In the genomic region with DNA sequence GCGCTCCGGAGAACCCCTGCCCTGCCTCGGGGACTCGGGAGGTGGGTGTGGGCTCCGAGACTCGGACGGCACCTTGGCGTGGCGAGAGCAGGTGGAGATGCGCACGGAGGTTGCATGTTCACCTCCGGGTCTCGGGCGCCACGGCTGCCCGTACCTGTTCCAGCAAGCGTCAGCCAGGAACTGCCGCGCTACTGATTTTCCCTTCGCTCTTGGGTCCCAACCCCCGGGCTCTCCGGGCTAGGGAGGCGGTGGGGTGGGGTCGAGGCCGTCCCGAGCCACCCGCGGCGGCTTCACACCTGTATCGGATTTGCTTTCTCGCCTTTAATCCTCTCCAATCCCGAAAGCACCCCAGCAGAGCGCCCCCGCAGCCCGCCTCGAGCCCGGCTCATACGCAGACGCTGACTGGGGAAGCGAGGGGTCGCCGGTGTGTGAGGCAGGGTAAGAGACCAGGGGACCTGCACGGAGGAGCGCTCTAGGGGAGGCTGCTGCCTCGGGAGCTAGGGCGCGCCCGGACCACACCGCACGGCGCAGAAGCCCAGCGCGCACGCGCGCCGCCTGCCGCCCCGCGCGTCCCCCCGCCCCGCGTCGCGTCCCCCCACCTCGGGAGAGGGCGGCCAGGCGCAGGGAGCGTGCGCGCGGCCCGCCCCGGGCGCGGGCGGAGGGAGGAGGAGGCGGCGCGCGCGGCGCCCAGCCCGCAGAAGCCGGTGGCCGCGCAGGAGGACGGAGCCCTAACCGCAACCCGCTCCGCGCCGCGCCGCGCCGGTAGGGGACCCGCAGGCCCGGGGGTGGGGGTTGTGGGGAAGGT, we compare ENCODE assay signal across 8 cellular contexts. TPM values are rescaled to one million over a fixed set of nuclear protein-coding genes. Genes with fewer than 3 reads are reported as not detected.
DNase-seq lines count a peak whose midpoint lies in the region; ATAC-seq and TF ChIP-seq lines count a peak whose summit lies in the region.

A gene with protein sequence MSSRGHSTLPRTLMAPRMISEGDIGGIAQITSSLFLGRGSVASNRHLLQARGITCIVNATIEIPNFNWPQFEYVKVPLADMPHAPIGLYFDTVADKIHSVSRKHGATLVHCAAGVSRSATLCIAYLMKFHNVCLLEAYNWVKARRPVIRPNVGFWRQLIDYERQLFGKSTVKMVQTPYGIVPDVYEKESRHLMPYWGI (plus strand): TSS at position 695 of the 805 bp plus-strand sequence. CDS start 22,382 bp downstream, outside the sequence.

- peaks cover 26% of the 10 kb centered on the region for H3K4me1 ChIP-seq in hepatocyte (ENCODE audit: insufficient read depth)

- no peaks in the 10 kb centered on the region for H3K9me2 ChIP-seq in hepatocyte (replicated peaks; ENCODE audit: insufficient read depth)

- no peaks in the 10 kb centered on the region for H3K9me3 ChIP-seq in hepatocyte (ENCODE audit: low read depth)

- WGBS in hepatocyte (ENCODE audit: low lambda C conversion rate, missing lambda C conversion rate) = under 1% methylated on average over 48 of the region's 100 CpGs

- peak within 1 kb of the TSS; percentile 87 for H3K27ac ChIP-seq in hepatocyte

- in situ Hi-C loops in astrocyte of the cerebellum (cut with HindIII; ENCODE audit: low sequenced_read_pairs) = no loop called here

- DNase-seq in NCI-H1436 (lab: John Stamatoyannopoulos, UW) (peak; percentile 91), T1000 (lab: John Stamatoyannopoulos, UW) (peak; percentile 47), astrocyte of the cerebellum (ENCODE audit: low read depth) (no peak), hepatocyte (ENCODE audit: low spot score) (peak; percentile 95), retinal pigment epithelial cell (ENCODE audit: low read depth) (no peak), OCI-M2 (lab: John Stamatoyannopoulos, UW; ENCODE audit: unreplicated experiment) (no peak)

- H3K4me3 ChIP-seq in astrocyte of the cerebellum (ENCODE audit: low read depth, low read length) (peak within 1 kb of the TSS; percentile 78), hepatocyte (peak within 1 kb of the TSS; percentile 79), retinal pigment epithelial cell (ENCODE audit: low read length) (peak within 1 kb of the TSS; percentile 76)

- peak within 1 kb of the TSS; percentile 92 for H2AFZ ChIP-seq in hepatocyte

- no peaks in the 10 kb centered on the region for H3K36me3 ChIP-seq in hepatocyte (replicated peaks; ENCODE audit: insufficient read depth, low read depth)

- H4K20me1 ChIP-seq in hepatocyte (ENCODE audit: insufficient read depth, poor library complexity, severe bottlenecking) = no peaks in the 10 kb centered on the region

- TF ChIP-seq CTCF in GM12872 (IDR thresholded peaks at IDR 0.05; ENCODE audit: insufficient read depth, low read depth, low read length) = peak; percentile 15; the same call in 1 of the 3 replicates
- no peak for TF ChIP-seq CTCF in astrocyte of the cerebellum (IDR thresholded peaks at IDR 0.05; ENCODE audit: low read depth, low read length, missing control alignments)
- peak; percentile 10 for TF ChIP-seq CTCF in hepatocyte (IDR thresholded peaks at IDR 0.05; ENCODE audit: poor library complexity)
- no peak for TF ChIP-seq CTCF in retinal pigment epithelial cell (conservative IDR thresholded peaks at IDR 0.05; ENCODE audit: low read depth, low read length)

- peaks cover 32% of the 10 kb centered on the region for H3K79me2 ChIP-seq in hepatocyte

- peak within 1 kb of the TSS; percentile 99 for H3K4me2 ChIP-seq in hepatocyte

- ATAC-seq in HG02588 (IDR thresholded peaks at IDR 0.05; ENCODE audit: unreplicated experiment) = peak; percentile 61

- no peaks in the 10 kb centered on the region for H3K27me3 ChIP-seq in hepatocyte

RNA-seq across cellular contexts. Expression of the gene that starts here (rescaled TPM):
- total RNA-seq in hepatocyte = 28.8 and 31.1 TPM in 2 replicates
- 30.1 and 33.3 TPM in 2 replicates for polyA plus RNA-seq in hepatocyte

Comparison
In these comparisons a context has a peak if more than half of its experiments do, and no peak if none do; other contexts are left out.
1. CTCF ChIP-seq: peak in GM12872 (single experiment) and hepatocyte (single experiment); none in astrocyte of the cerebellum (single experiment) and retinal pigment epithelial cell (single experiment).
2. DNase-seq: peak in NCI-H1436 (single experiment), T1000 (single experiment) and hepatocyte (single experiment); none in astrocyte of the cerebellum (single experiment), retinal pigment epithelial cell (single experiment) and OCI-M2 (single experiment).
3. Peak in every context shown above with its lines, with median percentiles within 50 percentile points of each other: H3K4me3 ChIP-seq.